In the genomic region with DNA sequence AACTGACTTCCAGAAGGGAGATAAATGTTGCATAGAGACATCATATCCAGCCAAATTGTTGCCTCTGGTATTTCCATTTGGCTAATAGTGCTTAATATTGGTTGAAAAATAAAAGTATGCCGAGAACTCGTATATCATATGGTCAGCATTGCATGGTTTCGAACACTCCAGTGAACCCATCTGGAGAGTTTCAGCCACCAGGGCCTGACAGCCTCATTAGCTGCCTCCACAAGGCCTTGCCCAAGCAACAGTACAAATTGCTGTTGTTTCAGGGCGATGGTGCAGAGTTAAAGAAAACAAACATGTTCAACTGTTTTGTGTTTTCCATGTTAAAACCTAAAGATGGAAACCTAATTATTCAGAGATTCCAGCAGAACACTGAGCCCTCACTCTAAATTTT, we compare ENCODE assay signal across 10 cellular contexts. TPM values are rescaled to one million over a fixed set of nuclear protein-coding genes. Genes with fewer than 3 reads are reported as not detected.
"Had no signal": no experiment of that assay in that cellular context is flagged by ENCODE, and none has a peak within 500 bp of the region (broad histone marks: within the 10 kb centered on the region; RNA-seq: fewer than 3 reads in every experiment).

No MANE protein-coding gene starts in this region.

- H3K4me1 ChIP-seq: HAP-1 had no signal

- H3K9ac ChIP-seq: GM23248 had no signal

- H2AFZ ChIP-seq: GM23248, GM23338 had no signal

- H3K4me3 ChIP-seq: GM23248, GM23338, HAP-1 had no signal

- H3K4me2 ChIP-seq: GM23338 had no signal

- H3K9me3 ChIP-seq: HAP-1 had no signal

- DNase-seq: GM23248, GOT3, H7, H9, HCEC 1CT, HFFc6 had no signal

- H3K27ac ChIP-seq: GM23248 had no signal

- H3K36me3 ChIP-seq: HAP-1 had no signal

- ATAC-seq: GM23338, HCT116 had no signal

RNA-seq across cellular contexts. Expression of a gene that starts 28.5 kb away (rescaled TPM):
- total RNA-seq: GM23248, H4, HFFc6 had no signal
- polyA plus RNA-seq: GM23248 had no signal
